18 cellular contexts compared by ENCODE assay signal in genomic region chr2:40103590-40103989, GRCh38.
DNase-seq lines count a peak whose midpoint lies in the region; ATAC-seq and TF ChIP-seq lines count a peak whose summit lies in the region.
"Had no signal": no experiment of that assay in that cellular context is flagged by ENCODE, and none has a peak within 500 bp of the region (broad histone marks: within the 10 kb centered on the region; RNA-seq: fewer than 3 reads in every experiment).

No MANE protein-coding gene starts in this region.

- no peaks in the 10 kb centered on the region for H3K36me3 Mint-ChIP-seq in osteocyte (ENCODE audit: unreplicated experiment)
- H3K36me3 Mint-ChIP-seq in H9 (ENCODE audit: insufficient read depth in 1 of 3, low read depth in 3 of 3): no peaks in the 10 kb centered on the region
- H3K36me3 Mint-ChIP-seq: CD8-positive, alpha-beta memory T cell had no signal

- H3K9me3 ChIP-seq in RWPE2 (ENCODE audit: severe bottlenecking): no peaks in the 10 kb centered on the region
- H3K9me3 ChIP-seq in H9 (ENCODE audit: control insufficient read depth, low read depth, low read length): no peaks in the 10 kb centered on the region

- H3K23ac ChIP-seq in H9 (ENCODE audit: insufficient read length, low read depth, low read length): no peak overlapping the region

- no peak overlapping the region for H2BK15ac ChIP-seq in H9 (ENCODE audit: low read depth, low read length)

- no peaks in the 10 kb centered on the region for H3K27me3 Mint-ChIP-seq in osteocyte (ENCODE audit: unreplicated experiment)
- H3K27me3 Mint-ChIP-seq in H9 (ENCODE audit: low read depth): no peaks in the 10 kb centered on the region
- H3K27me3 Mint-ChIP-seq: activated CD4-positive, alpha-beta T cell treated with anti-CD3 and anti-CD28 coated beads, Interleukin-2, amount 10 ng/mL, durations not matched to agents 7 days and 5 days had no signal

- H3K4me3 ChIP-seq in RWPE2 (ENCODE audit: severe bottlenecking) (no peak overlapping the region), fibroblast of mammary gland (ENCODE audit: control insufficient read depth, low read depth, low read length) (no peak overlapping the region)
- H3K4me3 ChIP-seq: dorsolateral prefrontal cortex, GM23338 had no signal

- H2BK5ac ChIP-seq in H9 (ENCODE audit: insufficient read length, low read length): no peak overlapping the region

- no peak overlapping the region for H3K14ac ChIP-seq in H9 (ENCODE audit: insufficient read depth, low read length)

- H2AK5ac ChIP-seq in H9 (ENCODE audit: insufficient read length, low read length): no peak overlapping the region

- H2BK12ac ChIP-seq in H9 (ENCODE audit: insufficient read length, low read depth, low read length): no peak overlapping the region

- no peak overlapping the region for H3K18ac ChIP-seq in H9 (ENCODE audit: insufficient read length, low read depth, low read length)

- H3T11ph ChIP-seq in H9 (ENCODE audit: low read length): no peak overlapping the region

- H3K27ac ChIP-seq in RWPE2 (ENCODE audit: poor library complexity, severe bottlenecking) (peak overlapping the region; percentile 71), H9 (ENCODE audit: insufficient read length, low read depth, low read length) (no peak overlapping the region)
- H3K27ac ChIP-seq: dorsolateral prefrontal cortex had no signal

- H3K4me3 Mint-ChIP-seq in osteocyte (ENCODE audit: unreplicated experiment): no peak overlapping the region
- H3K4me3 Mint-ChIP-seq in H9: no peak overlapping the region
- H3K4me3 Mint-ChIP-seq: activated CD4-positive, alpha-beta T cell treated with anti-CD3 and anti-CD28 coated beads, Interleukin-2, amount 10 ng/mL, durations not matched to agents 7 days and 5 days; activated T-cell treated with anti-CD3 and anti-CD28 coated beads, Interleukin-2, amount 50 U/mL, for 24 hours; CD8-positive, alpha-beta memory T cell; GM23338; T-helper 2 cell treated with Interferon-gamma antibody and Interleukin-4, amounts not matched to agents 5 μg/mL and 100 μg/mL, for 36 hours had no signal

- H3K4ac ChIP-seq in H9 (ENCODE audit: low read depth, low read length): no peak overlapping the region

- no peak overlapping the region for H4K8ac ChIP-seq in H9 (replicated peaks; ENCODE audit: insufficient read length, low read depth, low read length)

- H3K4me1 Mint-ChIP-seq in osteocyte (ENCODE audit: unreplicated experiment) (peaks cover 65% of the 10 kb centered on the region), H9 (peaks cover 20 to 35% of the 10 kb centered on the region in 2 experiments)
- H3K4me1 Mint-ChIP-seq: activated CD4-positive, alpha-beta T cell treated with anti-CD3 and anti-CD28 coated beads, Interleukin-2, amount 10 ng/mL, durations not matched to agents 7 days and 5 days; CD8-positive, alpha-beta memory T cell had no signal

- no peak overlapping the region for H2AFZ ChIP-seq in H9 (ENCODE audit: low read length)
- H2AFZ ChIP-seq: GM23338 had no signal

- peak; percentile 20; the same call in 1 of the 3 replicates for ATAC-seq in RWPE2 (ENCODE audit: low read depth)
- ATAC-seq: GM23338 had no signal

- H3K23me2 ChIP-seq in H9 (ENCODE audit: insufficient read length, low read depth, low read length, poor library complexity, severe bottlenecking): no peaks in the 10 kb centered on the region

- TF ChIP-seq CTCF in RWPE2 (IDR thresholded peaks at IDR 0.05; ENCODE audit: poor library complexity, severe bottlenecking): no peak
- TF ChIP-seq CTCF in fibroblast of mammary gland (conservative IDR thresholded peaks at IDR 0.05; ENCODE audit: control insufficient read depth, insufficient read depth, low read depth, low read length): no peak
- TF ChIP-seq CTCF in osteocyte (IDR thresholded peaks at IDR 0.05): no peak
- no peak for TF ChIP-seq CTCF in H9 (conservative IDR thresholded peaks at IDR 0.05)

- no peak overlapping the region for H4K91ac ChIP-seq in H9 (ENCODE audit: insufficient read length, low read depth, low read length)

- no peaks in the 10 kb centered on the region for H4K20me1 ChIP-seq in H9 (ENCODE audit: control insufficient read depth, insufficient read depth, insufficient read length)

- no peaks in the 10 kb centered on the region for H3K36me3 ChIP-seq in RWPE2 (ENCODE audit: low read depth)

- no peaks in the 10 kb centered on the region for H3K79me1 ChIP-seq in H9 (ENCODE audit: insufficient read depth, low read depth, low read length, poor library complexity, severe bottlenecking)

- H3K4me2 ChIP-seq in H9 (ENCODE audit: insufficient read depth, insufficient read length, low read length): no peak overlapping the region
- H3K4me2 ChIP-seq: GM23338 had no signal

- H3K4me1 ChIP-seq in RWPE2 (ENCODE audit: insufficient read depth, poor library complexity, severe bottlenecking) (peaks cover 20% of the 10 kb centered on the region), H9 (ENCODE audit: insufficient read depth, low read length) (peaks cover 2% of the 10 kb centered on the region; the same call in 1 of the 2 replicates)

- H4K5ac ChIP-seq in H9 (ENCODE audit: insufficient read length, low read depth, low read length): no peak overlapping the region

- no peak overlapping the region for H3K56ac ChIP-seq in H9 (ENCODE audit: insufficient read length, low read depth, low read length)

- no peaks in the 10 kb centered on the region for H3K79me2 ChIP-seq in H9 (ENCODE audit: insufficient read depth, low read length)

- no peak overlapping the region for H2BK20ac ChIP-seq in H9 (ENCODE audit: low read depth, low read length, poor library complexity, severe bottlenecking)

- H3K27ac Mint-ChIP-seq in osteocyte (ENCODE audit: unreplicated experiment): peak overlapping the region; percentile 91
- no peak overlapping the region for H3K27ac Mint-ChIP-seq in H9
- H3K27ac Mint-ChIP-seq: activated CD4-positive, alpha-beta T cell treated with anti-CD3 and anti-CD28 coated beads, Interleukin-2, amount 10 ng/mL, durations not matched to agents 7 days and 5 days; activated T-cell treated with anti-CD3 and anti-CD28 coated beads, Interleukin-2, amount 50 U/mL, for 24 hours; CD8-positive, alpha-beta memory T cell; GM23338; T-helper 2 cell treated with Interferon-gamma antibody and Interleukin-4, amounts not matched to agents 5 μg/mL and 100 μg/mL, for 36 hours had no signal

- no peak overlapping the region for H3K9ac ChIP-seq in H9 (ENCODE audit: extremely low read depth, insufficient read length, low read length)

- H3K9me3 Mint-ChIP-seq in osteocyte (ENCODE audit: unreplicated experiment) (no peaks in the 10 kb centered on the region), H9 (no peaks in the 10 kb centered on the region)
- H3K9me3 Mint-ChIP-seq: activated T-cell treated with anti-CD3 and anti-CD28 coated beads, Interleukin-2, amount 50 U/mL, for 24 hours; GM23338 had no signal

- H3K27me3 ChIP-seq in RWPE2 (ENCODE audit: insufficient read depth, poor library complexity, severe bottlenecking) (no peaks in the 10 kb centered on the region), H9 (ENCODE audit: insufficient read depth, low read length) (no peaks in the 10 kb centered on the region)
- H3K27me3 ChIP-seq: dorsolateral prefrontal cortex had no signal

- WGBS in H9 (ENCODE audit: extremely low coverage, insufficient read length, low lambda C conversion rate): no CpG with 5 or more reads among the region's 2 CpGs

- peak; percentile 73 for DNase-seq in ELR (ENCODE audit: low read depth)
- no peak for DNase-seq in RWPE2 (ENCODE audit: low spot score)
- peak; percentile 84 for DNase-seq in fibroblast of mammary gland (ENCODE audit: low read depth)
- DNase-seq in osteocyte (ENCODE audit: extremely low spot score, unreplicated experiment): no peak
- DNase-seq in H9: no peak
- no peak for DNase-seq in GF-D8 (lab: John Stamatoyannopoulos, UW)
- no peak for DNase-seq in SIG-M5 treated with dmso at 0.1 percent for 504 hours (lab: John Stamatoyannopoulos, UW; ENCODE audit: unreplicated experiment)
- DNase-seq: activated CD4-positive, alpha-beta T cell treated with anti-CD3 and anti-CD28 coated beads, Interleukin-2, amount 10 ng/mL, durations not matched to agents 7 days and 5 days; activated T-cell treated with anti-CD3 and anti-CD28 coated beads, Interleukin-2, amount 50 U/mL, for 24 hours; CD8-positive, alpha-beta memory T cell; dorsolateral prefrontal cortex; glutamatergic neuron; KBM-7; NCI-H1436 treated with DMSO at 0.1 percent for 48 hours; NCI-H510A; RPMI8226 had no signal

- H2BK120ac ChIP-seq in H9 (ENCODE audit: low read depth, low read length, poor library complexity, severe bottlenecking): no peak overlapping the region

Comparison
In these comparisons a context has a peak if more than half of its experiments do, and no peak if none do; other contexts are left out.
1. DNase-seq: peak in ELR (single experiment) and fibroblast of mammary gland (single experiment); none in RWPE2 (single experiment), osteocyte (single experiment), H9 (single experiment), GF-D8 (single experiment) and SIG-M5 treated with dmso at 0.1 percent for 504 hours (single experiment).